2 cellular contexts compared by ENCODE assay signal in the genomic region with DNA sequence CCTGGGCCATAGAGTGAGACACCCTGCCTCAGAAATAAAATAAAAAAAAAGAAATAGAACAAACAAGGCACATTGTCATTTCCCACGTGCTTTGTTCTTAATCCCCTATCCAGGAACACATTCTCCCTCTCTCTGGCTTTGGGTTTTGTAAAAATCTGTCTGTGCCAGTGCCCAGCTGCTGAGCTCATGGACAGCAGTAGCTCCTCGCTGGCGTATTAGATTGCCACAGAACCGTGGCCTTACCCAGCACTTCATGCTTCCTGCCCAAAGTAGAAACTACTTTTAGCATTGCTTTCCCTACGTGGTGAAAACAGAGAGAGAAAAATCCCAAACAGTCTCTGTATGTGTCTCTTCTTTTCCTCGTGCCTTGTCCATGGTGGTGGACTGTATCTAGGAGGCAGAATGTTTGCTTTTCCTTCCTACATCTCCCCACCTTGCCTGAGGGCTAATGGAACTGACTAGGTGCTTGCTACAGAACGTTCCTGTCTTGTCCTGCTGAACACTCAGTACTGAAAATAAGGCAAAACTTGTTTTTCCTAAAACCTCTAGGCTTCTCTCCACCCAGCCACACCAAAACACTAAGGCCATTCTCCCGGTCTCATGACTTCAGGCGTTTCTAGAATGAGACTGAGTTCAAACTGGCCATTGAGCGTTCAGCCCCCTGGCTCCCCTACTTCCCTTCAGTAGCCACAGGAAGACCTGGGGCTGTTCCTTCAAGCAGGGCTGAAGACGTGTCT.
TF ChIP-seq lines count a peak whose summit lies in the region.

No MANE protein-coding gene starts in this region.

TF ChIP-seq in HEK293, 187 proteins besides CTCF, POLR2A, EP300 and RAD21 (continued from another document):
- TF ChIP-seq, protein P1, sequence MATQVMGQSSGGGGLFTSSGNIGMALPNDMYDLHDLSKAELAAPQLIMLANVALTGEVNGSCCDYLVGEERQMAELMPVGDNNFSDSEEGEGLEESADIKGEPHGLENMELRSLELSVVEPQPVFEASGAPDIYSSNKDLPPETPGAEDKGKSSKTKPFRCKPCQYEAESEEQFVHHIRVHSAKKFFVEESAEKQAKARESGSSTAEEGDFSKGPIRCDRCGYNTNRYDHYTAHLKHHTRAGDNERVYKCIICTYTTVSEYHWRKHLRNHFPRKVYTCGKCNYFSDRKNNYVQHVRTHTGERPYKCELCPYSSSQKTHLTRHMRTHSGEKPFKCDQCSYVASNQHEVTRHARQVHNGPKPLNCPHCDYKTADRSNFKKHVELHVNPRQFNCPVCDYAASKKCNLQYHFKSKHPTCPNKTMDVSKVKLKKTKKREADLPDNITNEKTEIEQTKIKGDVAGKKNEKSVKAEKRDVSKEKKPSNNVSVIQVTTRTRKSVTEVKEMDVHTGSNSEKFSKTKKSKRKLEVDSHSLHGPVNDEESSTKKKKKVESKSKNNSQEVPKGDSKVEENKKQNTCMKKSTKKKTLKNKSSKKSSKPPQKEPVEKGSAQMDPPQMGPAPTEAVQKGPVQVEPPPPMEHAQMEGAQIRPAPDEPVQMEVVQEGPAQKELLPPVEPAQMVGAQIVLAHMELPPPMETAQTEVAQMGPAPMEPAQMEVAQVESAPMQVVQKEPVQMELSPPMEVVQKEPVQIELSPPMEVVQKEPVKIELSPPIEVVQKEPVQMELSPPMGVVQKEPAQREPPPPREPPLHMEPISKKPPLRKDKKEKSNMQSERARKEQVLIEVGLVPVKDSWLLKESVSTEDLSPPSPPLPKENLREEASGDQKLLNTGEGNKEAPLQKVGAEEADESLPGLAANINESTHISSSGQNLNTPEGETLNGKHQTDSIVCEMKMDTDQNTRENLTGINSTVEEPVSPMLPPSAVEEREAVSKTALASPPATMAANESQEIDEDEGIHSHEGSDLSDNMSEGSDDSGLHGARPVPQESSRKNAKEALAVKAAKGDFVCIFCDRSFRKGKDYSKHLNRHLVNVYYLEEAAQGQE (tag by site-specific recombination; IDR thresholded peaks at IDR 0.05), result peak; percentile 58; the same call in 1 of the 2 replicates

TF ChIP-seq in WTC11, 78 proteins besides CTCF, POLR2A, EP300 and RAD21 (continued from another document):
- TF ChIP-seq, protein P2, sequence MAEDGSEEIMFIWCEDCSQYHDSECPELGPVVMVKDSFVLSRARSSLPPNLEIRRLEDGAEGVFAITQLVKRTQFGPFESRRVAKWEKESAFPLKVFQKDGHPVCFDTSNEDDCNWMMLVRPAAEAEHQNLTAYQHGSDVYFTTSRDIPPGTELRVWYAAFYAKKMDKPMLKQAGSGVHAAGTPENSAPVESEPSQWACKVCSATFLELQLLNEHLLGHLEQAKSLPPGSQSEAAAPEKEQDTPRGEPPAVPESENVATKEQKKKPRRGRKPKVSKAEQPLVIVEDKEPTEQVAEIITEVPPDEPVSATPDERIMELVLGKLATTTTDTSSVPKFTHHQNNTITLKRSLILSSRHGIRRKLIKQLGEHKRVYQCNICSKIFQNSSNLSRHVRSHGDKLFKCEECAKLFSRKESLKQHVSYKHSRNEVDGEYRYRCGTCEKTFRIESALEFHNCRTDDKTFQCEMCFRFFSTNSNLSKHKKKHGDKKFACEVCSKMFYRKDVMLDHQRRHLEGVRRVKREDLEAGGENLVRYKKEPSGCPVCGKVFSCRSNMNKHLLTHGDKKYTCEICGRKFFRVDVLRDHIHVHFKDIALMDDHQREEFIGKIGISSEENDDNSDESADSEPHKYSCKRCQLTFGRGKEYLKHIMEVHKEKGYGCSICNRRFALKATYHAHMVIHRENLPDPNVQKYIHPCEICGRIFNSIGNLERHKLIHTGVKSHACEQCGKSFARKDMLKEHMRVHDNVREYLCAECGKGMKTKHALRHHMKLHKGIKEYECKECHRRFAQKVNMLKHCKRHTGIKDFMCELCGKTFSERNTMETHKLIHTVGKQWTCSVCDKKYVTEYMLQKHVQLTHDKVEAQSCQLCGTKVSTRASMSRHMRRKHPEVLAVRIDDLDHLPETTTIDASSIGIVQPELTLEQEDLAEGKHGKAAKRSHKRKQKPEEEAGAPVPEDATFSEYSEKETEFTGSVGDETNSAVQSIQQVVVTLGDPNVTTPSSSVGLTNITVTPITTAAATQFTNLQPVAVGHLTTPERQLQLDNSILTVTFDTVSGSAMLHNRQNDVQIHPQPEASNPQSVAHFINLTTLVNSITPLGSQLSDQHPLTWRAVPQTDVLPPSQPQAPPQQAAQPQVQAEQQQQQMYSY (CRISPR knock-in tag; IDR thresholded peaks at IDR 0.05), result no peak
- TF ChIP-seq, protein P3, sequence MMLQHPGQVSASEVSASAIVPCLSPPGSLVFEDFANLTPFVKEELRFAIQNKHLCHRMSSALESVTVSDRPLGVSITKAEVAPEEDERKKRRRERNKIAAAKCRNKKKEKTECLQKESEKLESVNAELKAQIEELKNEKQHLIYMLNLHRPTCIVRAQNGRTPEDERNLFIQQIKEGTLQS (CRISPR knock-in tag; conservative IDR thresholded peaks at IDR 0.05), result no peak
- TF ChIP-seq NFE2L1 (CRISPR knock-in tag; IDR thresholded peaks at IDR 0.05), result no peak
- no peak for TF ChIP-seq HMGXB4 (CRISPR knock-in tag; IDR thresholded peaks at IDR 0.05)
- TF ChIP-seq, protein P4, sequence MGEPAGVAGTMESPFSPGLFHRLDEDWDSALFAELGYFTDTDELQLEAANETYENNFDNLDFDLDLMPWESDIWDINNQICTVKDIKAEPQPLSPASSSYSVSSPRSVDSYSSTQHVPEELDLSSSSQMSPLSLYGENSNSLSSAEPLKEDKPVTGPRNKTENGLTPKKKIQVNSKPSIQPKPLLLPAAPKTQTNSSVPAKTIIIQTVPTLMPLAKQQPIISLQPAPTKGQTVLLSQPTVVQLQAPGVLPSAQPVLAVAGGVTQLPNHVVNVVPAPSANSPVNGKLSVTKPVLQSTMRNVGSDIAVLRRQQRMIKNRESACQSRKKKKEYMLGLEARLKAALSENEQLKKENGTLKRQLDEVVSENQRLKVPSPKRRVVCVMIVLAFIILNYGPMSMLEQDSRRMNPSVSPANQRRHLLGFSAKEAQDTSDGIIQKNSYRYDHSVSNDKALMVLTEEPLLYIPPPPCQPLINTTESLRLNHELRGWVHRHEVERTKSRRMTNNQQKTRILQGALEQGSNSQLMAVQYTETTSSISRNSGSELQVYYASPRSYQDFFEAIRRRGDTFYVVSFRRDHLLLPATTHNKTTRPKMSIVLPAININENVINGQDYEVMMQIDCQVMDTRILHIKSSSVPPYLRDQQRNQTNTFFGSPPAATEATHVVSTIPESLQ (CRISPR knock-in tag; IDR thresholded peaks at IDR 0.05), result no peak
- TF ChIP-seq FOXJ3 (CRISPR knock-in tag; IDR thresholded peaks at IDR 0.05; ENCODE audit: borderline replicate concordance), result no peak
- no peak for TF ChIP-seq SOX15 (CRISPR knock-in tag; IDR thresholded peaks at IDR 0.05)
- no peak for TF ChIP-seq NR1H2 (CRISPR knock-in tag; IDR thresholded peaks at IDR 0.05)
- TF ChIP-seq, protein P5, sequence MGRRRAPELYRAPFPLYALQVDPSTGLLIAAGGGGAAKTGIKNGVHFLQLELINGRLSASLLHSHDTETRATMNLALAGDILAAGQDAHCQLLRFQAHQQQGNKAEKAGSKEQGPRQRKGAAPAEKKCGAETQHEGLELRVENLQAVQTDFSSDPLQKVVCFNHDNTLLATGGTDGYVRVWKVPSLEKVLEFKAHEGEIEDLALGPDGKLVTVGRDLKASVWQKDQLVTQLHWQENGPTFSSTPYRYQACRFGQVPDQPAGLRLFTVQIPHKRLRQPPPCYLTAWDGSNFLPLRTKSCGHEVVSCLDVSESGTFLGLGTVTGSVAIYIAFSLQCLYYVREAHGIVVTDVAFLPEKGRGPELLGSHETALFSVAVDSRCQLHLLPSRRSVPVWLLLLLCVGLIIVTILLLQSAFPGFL (CRISPR knock-in tag; IDR thresholded peaks at IDR 0.05; ENCODE audit: borderline replicate concordance), result no peak
- TF ChIP-seq TCF7 (CRISPR knock-in tag; IDR thresholded peaks at IDR 0.05; ENCODE audit: low read depth), result no peak
- TF ChIP-seq, protein P6, sequence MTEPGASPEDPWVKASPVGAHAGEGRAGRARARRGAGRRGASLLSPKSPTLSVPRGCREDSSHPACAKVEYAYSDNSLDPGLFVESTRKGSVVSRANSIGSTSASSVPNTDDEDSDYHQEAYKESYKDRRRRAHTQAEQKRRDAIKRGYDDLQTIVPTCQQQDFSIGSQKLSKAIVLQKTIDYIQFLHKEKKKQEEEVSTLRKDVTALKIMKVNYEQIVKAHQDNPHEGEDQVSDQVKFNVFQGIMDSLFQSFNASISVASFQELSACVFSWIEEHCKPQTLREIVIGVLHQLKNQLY (CRISPR knock-in tag; IDR thresholded peaks at IDR 0.05), result no peak
- TF ChIP-seq, protein P7, sequence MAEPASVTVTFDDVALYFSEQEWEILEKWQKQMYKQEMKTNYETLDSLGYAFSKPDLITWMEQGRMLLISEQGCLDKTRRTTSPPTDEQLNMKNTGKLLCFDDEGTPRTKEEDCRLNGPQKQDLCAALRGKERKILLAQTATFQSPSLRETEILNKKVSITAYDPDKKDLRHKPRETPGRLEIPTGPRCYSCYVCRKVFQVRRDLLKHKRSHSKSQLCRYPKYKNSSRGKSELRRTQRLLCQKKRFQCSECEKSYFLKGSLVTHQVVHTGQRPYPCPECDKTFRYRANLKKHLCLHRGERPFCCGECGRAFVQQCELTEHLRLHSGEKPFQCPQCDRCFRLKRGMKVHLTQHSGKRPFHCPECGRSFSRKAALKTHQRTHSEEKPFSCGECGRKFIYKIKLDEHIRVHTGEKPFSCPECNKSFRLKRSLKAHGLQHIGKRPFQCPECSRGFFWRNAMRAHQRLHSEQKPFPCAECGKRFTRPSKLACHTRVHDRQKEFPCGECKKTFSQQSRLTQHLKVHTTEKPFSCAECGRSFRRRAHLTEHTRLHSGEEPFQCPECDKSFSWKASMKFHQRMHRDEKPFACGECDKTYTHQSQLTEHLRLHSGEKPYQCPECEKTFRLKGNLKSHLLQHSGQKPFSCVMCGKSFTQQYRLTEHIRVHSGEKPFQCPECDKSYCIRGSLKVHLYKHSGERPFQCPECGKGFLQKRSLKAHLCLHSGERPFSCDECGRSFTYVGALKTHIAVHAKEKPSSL (CRISPR knock-in tag; conservative IDR thresholded peaks at IDR 0.05), result no peak
- no peak for TF ChIP-seq KAT7 (CRISPR knock-in tag; IDR thresholded peaks at IDR 0.05; ENCODE audit: borderline replicate concordance)
- no peak for TF ChIP-seq SMAD4 (CRISPR knock-in tag; IDR thresholded peaks at IDR 0.05)
